Comparison of ENCODE assay signal across 16 cellular contexts in genomic region chr14:76023757-76024156, GRCh38. TPM values are rescaled to one million over a fixed set of nuclear protein-coding genes. Genes with fewer than 3 reads are reported as not detected.
DNase-seq lines count a peak whose midpoint lies in the region; ATAC-seq, FAIRE-seq and TF ChIP-seq lines count a peak whose summit lies in the region.
"Had no signal": no experiment of that assay in that cellular context is flagged by ENCODE, and none has a peak within 500 bp of the region (broad histone marks: within the 10 kb centered on the region; RNA-seq: fewer than 3 reads in every experiment).

No MANE protein-coding gene starts in this region.

- H3K36me3 ChIP-seq in MM.1S (replicated peaks; ENCODE audit: insufficient read depth, low read length) (no peaks in the 10 kb centered on the region), H1 (ENCODE audit: control insufficient read depth in 2 of 4, insufficient read depth in 4 of 4, low read length in 3 of 4) (no peaks in the 10 kb centered on the region)
- H3K36me3 ChIP-seq: BE2C had no signal

- no peak overlapping the region for H3K56ac ChIP-seq in H1 (replicated peaks; ENCODE audit: insufficient read length, low read depth, low read length)

- TF ChIP-seq CTCF in MM.1S (IDR thresholded peaks at IDR 0.05; ENCODE audit: low read length) = no peak
- TF ChIP-seq CTCF in H1 (IDR thresholded peaks at IDR 0.05; ENCODE audit: control extremely low read depth in 1 of 3, insufficient read depth in 1 of 3, low read depth in 1 of 3, low read length in 3 of 3) = no peak

- H3K18ac ChIP-seq in H1 (ENCODE audit: extremely low read depth, low read length) = no peak overlapping the region

- no peak overlapping the region for H3K9ac ChIP-seq in MM.1S (ENCODE audit: low read length)
- H3K9ac ChIP-seq in H1 (replicated peaks in 1 of 4; ENCODE audit: extremely low read depth in 1 of 4, low read depth in 3 of 4, low read length in 3 of 4) = no peak overlapping the region

- TF ChIP-seq POLR2A in H1 (IDR thresholded peaks at IDR 0.05; ENCODE audit: control extremely low read depth in 1 of 2, low read depth in 2 of 2, low read length in 2 of 2) = no peak

- H3K79me1 ChIP-seq in H1 (ENCODE audit: low read depth, low read length) = no peaks in the 10 kb centered on the region

- peak overlapping the region; percentile 21; the same call in 1 of the 2 replicates for H3K27ac ChIP-seq in MM.1S (ENCODE audit: low read length)
- no peak overlapping the region for H3K27ac ChIP-seq in H1 (ENCODE audit: low read depth, low read length)
- H3K27ac ChIP-seq: A549, C4-2B had no signal

- no peak overlapping the region for H2BK12ac ChIP-seq in H1 (ENCODE audit: low read depth, low read length)

- H2BK20ac ChIP-seq in H1 (ENCODE audit: low read length) = no peak overlapping the region

- no peak for TF ChIP-seq EP300 in H1 (IDR thresholded peaks at IDR 0.05; ENCODE audit: borderline replicate concordance in 1 of 2, low read depth in 2 of 2, low read length in 2 of 2)

- no peak overlapping the region for H3K23ac ChIP-seq in H1 (ENCODE audit: insufficient read length)

- no peak overlapping the region for H4K5ac ChIP-seq in H1 (ENCODE audit: insufficient read length, low read depth, low read length)

- H3K79me2 ChIP-seq in MM.1S (ENCODE audit: low read length) (no peaks in the 10 kb centered on the region), H1 (ENCODE audit: control insufficient read depth in 1 of 2, insufficient read depth in 2 of 2, low read length in 2 of 2) (no peaks in the 10 kb centered on the region)

- H4K20me1 ChIP-seq in MM.1S (ENCODE audit: insufficient read depth, low read length) (no peaks in the 10 kb centered on the region), H1 (replicated peaks in 1 of 2; ENCODE audit: control insufficient read depth in 1 of 2, insufficient read depth in 2 of 2, low read length in 2 of 2) (no peaks in the 10 kb centered on the region)

- ATAC-seq in GM21423 (IDR thresholded peaks at IDR 0.05; ENCODE audit: unreplicated experiment) = peak; percentile 44
- ATAC-seq in GM18873 (IDR thresholded peaks at IDR 0.05; ENCODE audit: low FRiP score, unreplicated experiment) = no peak
- ATAC-seq in SK-N-SH treated with all-trans-retinoic acid at 6 μM for 48 hours = no peak
- ATAC-seq: A549, K562 had no signal

- H2BK120ac ChIP-seq in H1 (replicated peaks; ENCODE audit: low read depth, low read length) = no peak overlapping the region

- 91% methylated on average over 1 of the region's 1 CpG; no CpG with 5 or more reads in 1 of the 2 experiments for WGBS in H1 (ENCODE audit: extremely low coverage in 1 of 2, insufficient coverage in 1 of 2, insufficient read length in 1 of 2, insufficient replicate concordance in 2 of 2, low coverage in 1 of 2, low lambda C conversion rate in 2 of 2, missing lambda C conversion rate in 1 of 2), 2 experiments

- H3K9me2 ChIP-seq in MM.1S (replicated peaks; ENCODE audit: insufficient read depth, low read length) = no peaks in the 10 kb centered on the region

- H3F3A ChIP-seq in MM.1S (ENCODE audit: insufficient read depth, low read length) = no peaks in the 10 kb centered on the region

- no peak overlapping the region for H3K4ac ChIP-seq in H1 (replicated peaks; ENCODE audit: insufficient read length, low read depth, low read length)

- CTCF ChIA-PET in H1 (lab: Charles Lee; ENCODE audit: partially characterized antibody) = interaction anchor here (1.6 kb wide), 1 partner anchor 27 kb away, joined by 4 read pairs; no protein-coding TSS in a partner anchor

- H3K4me2 ChIP-seq in MM.1S (ENCODE audit: low read depth, low read length) (peak overlapping the region; percentile 68), H1 (ENCODE audit: insufficient read depth in 1 of 2, low read depth in 2 of 2, low read length in 2 of 2) (no peak overlapping the region)
- H3K4me2 ChIP-seq: A549 had no signal

- H3K9me3 ChIP-seq in MM.1S (replicated peaks; ENCODE audit: insufficient read depth, low read length) (no peaks in the 10 kb centered on the region), H1 (ENCODE audit: insufficient read depth in 2 of 2, low read depth in 1 of 2, low read length in 1 of 2) (no peaks in the 10 kb centered on the region)
- H3K9me3 ChIP-seq: BE2C had no signal

- no peak overlapping the region for H4K8ac ChIP-seq in H1 (ENCODE audit: extremely low read depth, insufficient read depth, low read length)

- no peaks in the 10 kb centered on the region for H3K23me2 ChIP-seq in H1 (ENCODE audit: low read depth, low read length)

- H3K14ac ChIP-seq in H1 (ENCODE audit: insufficient read length) = no peak overlapping the region

- H2BK5ac ChIP-seq in H1 (ENCODE audit: low read depth, low read length) = no peak overlapping the region

- no peak overlapping the region for H2BK15ac ChIP-seq in H1 (ENCODE audit: low read length)

- H3K4me1 ChIP-seq in MM.1S (ENCODE audit: low read length) (0 out of 2 replicates have a peak, but pooled peaks cover 5% of the 10 kb centered on the region), H1 (replicated peaks in 1 of 4; ENCODE audit: control insufficient read depth in 3 of 4, insufficient read depth in 4 of 4, low read length in 3 of 4) (peaks cover 0 to 2% (median 0%) of the 10 kb centered on the region in 4 experiments; a peak in 1 of 7 replicates)
- H3K4me1 ChIP-seq: A549, BE2C had no signal

- H4K91ac ChIP-seq in H1 (replicated peaks; ENCODE audit: insufficient read length, low read length) = no peak overlapping the region

- peak; percentile 48 for FAIRE-seq in H1 (lab: Jason Lieb, UNC)
- FAIRE-seq: A549, GM12892, K562 had no signal

- H3K27me3 ChIP-seq in MM.1S (replicated peaks; ENCODE audit: insufficient read depth, low read length) (no peaks in the 10 kb centered on the region), H1 (replicated peaks in 1 of 4; ENCODE audit: control insufficient read depth in 3 of 4, extremely low read depth in 1 of 4, insufficient read depth in 3 of 4, low read length in 3 of 4) (no peaks in the 10 kb centered on the region)
- H3K27me3 ChIP-seq: BE2C had no signal

- no peak overlapping the region for H2AK5ac ChIP-seq in H1 (ENCODE audit: low read depth, low read length)

- DNase-seq in MM.1S (peak; percentile 10), H1 (ENCODE audit: low read depth in 1 of 2, low spot score in 2 of 2) (no peak), middle frontal gyrus (ENCODE audit: extremely low spot score, low spot score) (no peak), T1000 (lab: John Stamatoyannopoulos, UW) (no peak)
- DNase-seq: BE2C; CD4-positive, alpha-beta memory T cell; DMS79; H7; Karpas-422 had no signal

- no peak overlapping the region; the same call in 1 of the 2 replicates for H3K4me3 ChIP-seq in MM.1S (ENCODE audit: low read length)
- H3K4me3 ChIP-seq in H1 (ENCODE audit: extremely low read depth in 1 of 4, insufficient read depth in 2 of 4, low read depth in 3 of 4, low read length in 4 of 4) = no peak overlapping the region
- H3K4me3 ChIP-seq: A549, K562 had no signal

- POLR2A ChIA-PET in H1 (lab: Charles Lee; ENCODE audit: partially characterized antibody) = no interaction called here

- H2AFZ ChIP-seq in MM.1S (ENCODE audit: low read length) = peak overlapping the region; percentile 45; the same call in 1 of the 2 replicates
- H2AFZ ChIP-seq in H1 (ENCODE audit: low read length) = no peak overlapping the region

- no peak for TF ChIP-seq RAD21 in H1 (IDR thresholded peaks at IDR 0.05 in 1 of 2, conservative IDR thresholded peaks at IDR 0.05 in 1 of 2; ENCODE audit: low read depth in 2 of 2, low read length in 2 of 2)

TF ChIP-seq in H1, 55 proteins besides CTCF, POLR2A, EP300 and RAD21:
- no peak for TF ChIP-seq SP2 (IDR thresholded peaks at IDR 0.05; ENCODE audit: low read length)

TF ChIP-seq in SK-N-SH treated with all-trans-retinoic acid at 6 μM for 48 hours, 23 proteins besides CTCF, POLR2A, EP300 and RAD21 (continues in another document):
- TF ChIP-seq PATZ1 (CRISPR knock-in tag; IDR thresholded peaks at IDR 0.05; ENCODE audit: borderline replicate concordance) (no peak), ZFP3 (CRISPR knock-in tag; IDR thresholded peaks at IDR 0.05) (no peak), SNAI2 (CRISPR knock-in tag; IDR thresholded peaks at IDR 0.05) (no peak), BACH2 (CRISPR knock-in tag; IDR thresholded peaks at IDR 0.05; ENCODE audit: borderline replicate concordance) (no peak), ZC3H10 (CRISPR knock-in tag; IDR thresholded peaks at IDR 0.05) (no peak), ZFP30 (CRISPR knock-in tag; IDR thresholded peaks at IDR 0.05) (no peak)

RNA-seq across cellular contexts. Expression of gene IFT43, which starts 38.2 kb away (rescaled TPM):
- 17.0 and 17.4 TPM in 2 replicates for total RNA-seq in H1 (2021; fragmentation: NEBNext Ultra II Directional; extraction: Animal tissue kit (Norgen Biotek cat#: 25700))
- polyA plus RNA-seq in H1 (2011; rRNA removed) = 20.8 and 21.7 TPM in 2 replicates
- 27.6 TPM for polyA plus RNA-seq in H1 (2011; cell fraction: cytosol; rRNA removed)
- polyA plus RNA-seq in H1 (2011; cell fraction: nucleus; rRNA removed) = 32.3 TPM
- 16.6 to 26.5 TPM (median 22.4 TPM) in 4 replicates for polyA plus RNA-seq in H1 (2012, experiment 1 of 2)
- polyA plus RNA-seq in H1 (2012, experiment 2 of 2) = 17.9 TPM
- 14.0 TPM for polyA plus RNA-seq in H1 (2013, experiment 1 of 2)
- 13.7 TPM for polyA plus RNA-seq in H1 (2013, experiment 2 of 2)
- 9.7 and 12.5 TPM in 2 replicates for polyA minus RNA-seq in H1 (2011; rRNA and poly(A)+ RNA removed)
- polyA minus RNA-seq in H1 (2011; cell fraction: cytosol; rRNA and poly(A)+ RNA removed) = 11.5 TPM
- 27.3 TPM for polyA minus RNA-seq in H1 (2011; cell fraction: nucleus; rRNA and poly(A)+ RNA removed)

RNA-seq across cellular contexts. Expression of gene TGFB3, which starts 42.0 kb away (rescaled TPM):
- 0.65 and 2.1 TPM in 2 replicates for total RNA-seq in H1 (2021; fragmentation: NEBNext Ultra II Directional; extraction: Animal tissue kit (Norgen Biotek cat#: 25700))
- polyA plus RNA-seq in H1 (2011; rRNA removed) = 0.86 and 1.5 TPM in 2 replicates
- polyA plus RNA-seq in H1 (2011; cell fraction: cytosol; rRNA removed) = 0.67 TPM
- 1.9 TPM for polyA plus RNA-seq in H1 (2011; cell fraction: nucleus; rRNA removed)
- 0.93 to 1.5 TPM (median 1.2 TPM) in 4 replicates for polyA plus RNA-seq in H1 (2012, experiment 1 of 2)
- polyA plus RNA-seq in H1 (2012, experiment 2 of 2) = 0.16 TPM
- polyA plus RNA-seq in H1 (2013, experiment 1 of 2) = 0.87 TPM
- 0.77 TPM for polyA plus RNA-seq in H1 (2013, experiment 2 of 2)
- polyA minus RNA-seq in H1 (2011; rRNA and poly(A)+ RNA removed) = 0.98 and 3.1 TPM in 2 replicates
- not detected for polyA minus RNA-seq in H1 (2011; cell fraction: cytosol; rRNA and poly(A)+ RNA removed)
- polyA minus RNA-seq in H1 (2011; cell fraction: nucleus; rRNA and poly(A)+ RNA removed) = 2.3 TPM
